Comparison of ENCODE assay signal across 1 cellular context in the genomic region with DNA sequence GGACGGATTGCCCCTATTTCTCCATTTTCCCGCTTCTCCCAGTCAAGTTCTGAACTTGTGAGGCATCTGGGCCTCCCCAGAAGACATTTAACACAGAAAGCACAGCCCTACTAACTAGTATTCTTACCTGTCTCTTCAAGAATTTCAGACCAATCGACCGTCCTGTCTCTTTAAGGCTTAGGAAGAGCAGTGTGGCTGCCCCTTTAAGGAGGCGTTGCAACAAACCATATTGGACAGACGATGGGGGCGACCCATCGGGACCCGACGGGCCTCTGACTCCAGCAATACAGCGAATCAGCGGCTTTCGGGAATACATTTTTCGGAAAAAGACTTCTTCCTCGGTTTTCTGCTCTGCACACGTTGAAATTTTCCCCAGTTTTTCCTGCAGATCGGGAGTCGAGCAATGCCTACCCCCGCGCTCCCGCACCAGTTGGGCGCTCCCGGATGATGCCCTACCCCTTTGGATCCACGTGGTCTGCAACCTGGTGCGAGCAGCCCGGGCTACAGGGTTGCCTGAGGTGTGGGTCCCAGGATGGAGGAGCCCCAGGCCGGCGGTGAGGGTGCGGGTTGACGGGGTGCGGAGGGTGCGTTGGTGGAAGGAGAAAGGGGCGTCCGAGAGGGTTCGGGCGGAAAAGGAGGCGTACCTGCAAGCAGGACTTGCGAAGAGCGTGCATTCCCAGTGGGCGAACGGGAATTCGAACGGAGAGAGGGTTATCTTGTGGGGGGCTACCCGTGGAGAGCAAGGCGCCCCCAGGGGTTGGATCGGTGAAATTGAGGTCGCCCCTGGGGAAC.
TF ChIP-seq lines count a peak whose summit lies in the region.

A gene with protein sequence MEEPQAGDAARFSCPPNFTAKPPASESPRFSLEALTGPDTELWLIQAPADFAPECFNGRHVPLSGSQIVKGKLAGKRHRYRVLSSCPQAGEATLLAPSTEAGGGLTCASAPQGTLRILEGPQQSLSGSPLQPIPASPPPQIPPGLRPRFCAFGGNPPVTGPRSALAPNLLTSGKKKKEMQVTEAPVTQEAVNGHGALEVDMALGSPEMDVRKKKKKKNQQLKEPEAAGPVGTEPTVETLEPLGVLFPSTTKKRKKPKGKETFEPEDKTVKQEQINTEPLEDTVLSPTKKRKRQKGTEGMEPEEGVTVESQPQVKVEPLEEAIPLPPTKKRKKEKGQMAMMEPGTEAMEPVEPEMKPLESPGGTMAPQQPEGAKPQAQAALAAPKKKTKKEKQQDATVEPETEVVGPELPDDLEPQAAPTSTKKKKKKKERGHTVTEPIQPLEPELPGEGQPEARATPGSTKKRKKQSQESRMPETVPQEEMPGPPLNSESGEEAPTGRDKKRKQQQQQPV (plus strand): TSS at position 480 of the 792 bp plus-strand sequence. CDS start 53 bp downstream, at position 533.

TF ChIP-seq in H1, 55 proteins besides CTCF, POLR2A, EP300 and RAD21 (continued from another document):
- TF ChIP-seq, protein P1, sequence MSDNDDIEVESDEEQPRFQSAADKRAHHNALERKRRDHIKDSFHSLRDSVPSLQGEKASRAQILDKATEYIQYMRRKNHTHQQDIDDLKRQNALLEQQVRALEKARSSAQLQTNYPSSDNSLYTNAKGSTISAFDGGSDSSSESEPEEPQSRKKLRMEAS (IDR thresholded peaks at IDR 0.05): peak; percentile 94
- TF ChIP-seq TEAD4 (IDR thresholded peaks at IDR 0.05; ENCODE audit: low read depth, low read length) (no peak), EGR1 (IDR thresholded peaks at IDR 0.05; ENCODE audit: borderline replicate concordance, low read depth, low read length) (peak; percentile 58; the same call in 1 of the 2 replicates), HDAC6 (IDR thresholded peaks at IDR 0.05; ENCODE audit: low read depth, low read length) (no peak), RXRA (IDR thresholded peaks at IDR 0.05; ENCODE audit: insufficient read depth, low read depth, low read length) (no peak), TAF7 (optimal IDR thresholded peaks at IDR 0.05; ENCODE audit: borderline replicate concordance, low read depth, low read length) (peak; percentile 88)
